1 cellular context compared by ENCODE assay signal in the genomic region with DNA sequence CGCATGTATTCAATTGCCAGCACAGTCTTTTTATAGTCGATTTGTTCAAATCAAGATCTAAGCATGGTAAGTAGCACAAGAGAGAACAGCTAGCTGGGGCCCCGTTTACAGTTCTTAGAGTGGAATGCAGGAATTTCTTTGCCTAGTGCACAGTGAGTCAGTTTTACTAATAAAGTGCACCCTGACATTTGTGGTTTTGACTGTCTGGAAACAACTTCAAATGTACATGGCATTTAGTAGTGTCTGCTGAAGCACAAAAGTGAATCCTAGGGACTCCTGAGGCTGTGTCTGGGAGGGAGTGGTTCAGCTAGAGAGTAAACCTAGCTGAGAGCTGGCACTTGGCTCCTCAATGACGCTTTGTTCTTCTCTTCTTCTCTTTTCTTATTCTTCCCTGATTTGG.
TF ChIP-seq lines count a peak whose summit lies in the region.

No MANE protein-coding gene starts in this region.

TF ChIP-seq in WTC11, 78 proteins besides CTCF, POLR2A, EP300 and RAD21 (continued from another document):
- TF ChIP-seq, protein P1, sequence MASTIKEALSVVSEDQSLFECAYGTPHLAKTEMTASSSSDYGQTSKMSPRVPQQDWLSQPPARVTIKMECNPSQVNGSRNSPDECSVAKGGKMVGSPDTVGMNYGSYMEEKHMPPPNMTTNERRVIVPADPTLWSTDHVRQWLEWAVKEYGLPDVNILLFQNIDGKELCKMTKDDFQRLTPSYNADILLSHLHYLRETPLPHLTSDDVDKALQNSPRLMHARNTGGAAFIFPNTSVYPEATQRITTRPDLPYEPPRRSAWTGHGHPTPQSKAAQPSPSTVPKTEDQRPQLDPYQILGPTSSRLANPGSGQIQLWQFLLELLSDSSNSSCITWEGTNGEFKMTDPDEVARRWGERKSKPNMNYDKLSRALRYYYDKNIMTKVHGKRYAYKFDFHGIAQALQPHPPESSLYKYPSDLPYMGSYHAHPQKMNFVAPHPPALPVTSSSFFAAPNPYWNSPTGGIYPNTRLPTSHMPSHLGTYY (CRISPR knock-in tag; IDR thresholded peaks at IDR 0.05), result no peak
- no peak for TF ChIP-seq CREM (CRISPR knock-in tag; IDR thresholded peaks at IDR 0.05)
- TF ChIP-seq, protein P2, sequence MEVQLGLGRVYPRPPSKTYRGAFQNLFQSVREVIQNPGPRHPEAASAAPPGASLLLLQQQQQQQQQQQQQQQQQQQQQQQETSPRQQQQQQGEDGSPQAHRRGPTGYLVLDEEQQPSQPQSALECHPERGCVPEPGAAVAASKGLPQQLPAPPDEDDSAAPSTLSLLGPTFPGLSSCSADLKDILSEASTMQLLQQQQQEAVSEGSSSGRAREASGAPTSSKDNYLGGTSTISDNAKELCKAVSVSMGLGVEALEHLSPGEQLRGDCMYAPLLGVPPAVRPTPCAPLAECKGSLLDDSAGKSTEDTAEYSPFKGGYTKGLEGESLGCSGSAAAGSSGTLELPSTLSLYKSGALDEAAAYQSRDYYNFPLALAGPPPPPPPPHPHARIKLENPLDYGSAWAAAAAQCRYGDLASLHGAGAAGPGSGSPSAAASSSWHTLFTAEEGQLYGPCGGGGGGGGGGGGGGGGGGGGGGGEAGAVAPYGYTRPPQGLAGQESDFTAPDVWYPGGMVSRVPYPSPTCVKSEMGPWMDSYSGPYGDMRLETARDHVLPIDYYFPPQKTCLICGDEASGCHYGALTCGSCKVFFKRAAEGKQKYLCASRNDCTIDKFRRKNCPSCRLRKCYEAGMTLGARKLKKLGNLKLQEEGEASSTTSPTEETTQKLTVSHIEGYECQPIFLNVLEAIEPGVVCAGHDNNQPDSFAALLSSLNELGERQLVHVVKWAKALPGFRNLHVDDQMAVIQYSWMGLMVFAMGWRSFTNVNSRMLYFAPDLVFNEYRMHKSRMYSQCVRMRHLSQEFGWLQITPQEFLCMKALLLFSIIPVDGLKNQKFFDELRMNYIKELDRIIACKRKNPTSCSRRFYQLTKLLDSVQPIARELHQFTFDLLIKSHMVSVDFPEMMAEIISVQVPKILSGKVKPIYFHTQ (CRISPR knock-in tag; IDR thresholded peaks at IDR 0.05), result no peak
